In the genomic region with DNA sequence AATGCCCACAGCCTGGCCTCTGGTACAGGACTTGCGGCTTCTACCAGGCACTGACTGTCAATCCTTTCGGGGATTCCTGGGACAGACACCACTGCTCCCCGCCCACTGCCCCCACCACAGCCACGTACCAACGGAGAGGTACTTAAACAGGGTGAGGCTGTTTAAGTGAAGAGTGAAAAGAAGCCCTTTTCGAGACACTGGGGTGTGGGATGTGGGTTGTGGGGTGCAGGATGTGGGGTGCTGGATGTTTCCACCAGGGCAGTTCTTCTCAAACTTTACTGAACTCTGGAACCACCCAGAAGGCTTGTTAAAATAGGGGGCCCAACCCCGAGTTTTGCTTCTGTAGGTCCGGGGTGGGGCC, we compare ENCODE assay signal across 8 cellular contexts. TPM values are rescaled to one million over a fixed set of nuclear protein-coding genes. Genes with fewer than 3 reads are reported as not detected.
A peak's percentile ranks its signal among the peaks of the same experiment; 100 is the strongest.
DNase-seq lines count a peak whose midpoint lies in the region; ATAC-seq lines count a peak whose summit lies in the region.

No MANE protein-coding gene starts in this region.

- H3K27me3 ChIP-seq in HUES48 (ENCODE audit: control insufficient read depth, insufficient read depth, low read length): peaks cover 18% of the 10 kb centered on the region

- H3K9me3 Mint-ChIP-seq in activated T-helper 17 cell treated with anti-CD3 and anti-CD28 coated beads, Interleukin-2, amount 50 U/mL, for 72 hours: no peaks in the 10 kb centered on the region

- H3K36me3 ChIP-seq in HUES48 (ENCODE audit: control insufficient read depth, insufficient read depth, low read length): no peaks in the 10 kb centered on the region

- peak; percentile 39 to 40 for DNase-seq in stimulated activated CD8-positive, alpha-beta memory T cell treated with anti-CD3 and anti-CD28 coated beads, Interleukin-15, amount 100 ng/mL, for 4 hours (ENCODE audit: low read depth in 2 of 2)
- DNase-seq in NCI-H510A (lab: John Stamatoyannopoulos, UW): no peak
- DNase-seq in NCI-H187 treated with DMSO at 0.1 percent for 48 hours (lab: John Stamatoyannopoulos, UW): no peak
- DNase-seq in left lobe of liver (ENCODE audit: low spot score): no peak

- peak overlapping the region; percentile 61 for H3K4me3 ChIP-seq in HUES48 (ENCODE audit: low read depth, low read length)
- peak overlapping the region; percentile 49 for H3K4me3 ChIP-seq in iPS-18c (ENCODE audit: insufficient read depth, low read depth, low read length)

- no peaks in the 10 kb centered on the region for H3K27me3 Mint-ChIP-seq in activated T-helper 17 cell treated with anti-CD3 and anti-CD28 coated beads, Interleukin-2, amount 50 U/mL, for 72 hours

- no peak overlapping the region for H3K27ac ChIP-seq in HUES48 (ENCODE audit: low read depth, low read length)

- H3K27ac Mint-ChIP-seq in activated T-helper 17 cell treated with anti-CD3 and anti-CD28 coated beads, Interleukin-2, amount 50 U/mL, for 72 hours: peak overlapping the region; percentile 74

- ATAC-seq in activated T-helper 17 cell treated with anti-CD3 and anti-CD28 coated beads, Interleukin-2, amount 50 U/mL, for 72 hours (replicated peaks): peak; percentile 73
- ATAC-seq in GM19328 (IDR thresholded peaks at IDR 0.05; ENCODE audit: unreplicated experiment) (no peak), left lobe of liver (no peak)

- H3K9me3 ChIP-seq in HUES48 (ENCODE audit: control insufficient read depth, insufficient read depth, low read length): no peaks in the 10 kb centered on the region
- H3K9me3 ChIP-seq in iPS-18c (ENCODE audit: control insufficient read depth, insufficient read depth, low read length): no peaks in the 10 kb centered on the region

- H3K36me3 Mint-ChIP-seq in activated T-helper 17 cell treated with anti-CD3 and anti-CD28 coated beads, Interleukin-2, amount 50 U/mL, for 72 hours (ENCODE audit: low read depth): no peaks in the 10 kb centered on the region

- peak overlapping the region; percentile 74 for H3K4me3 Mint-ChIP-seq in activated T-helper 17 cell treated with anti-CD3 and anti-CD28 coated beads, Interleukin-2, amount 50 U/mL, for 72 hours

- H3K4me1 ChIP-seq in HUES48 (ENCODE audit: control insufficient read depth, insufficient read depth, low read length): no peaks in the 10 kb centered on the region; the same call in 1 of the 2 replicates

- H3K4me1 Mint-ChIP-seq in activated T-helper 17 cell treated with anti-CD3 and anti-CD28 coated beads, Interleukin-2, amount 50 U/mL, for 72 hours: peaks cover 33% of the 10 kb centered on the region

- no peak overlapping the region for H3K9ac ChIP-seq in HUES48 (ENCODE audit: low read depth, low read length)

RNA-seq across cellular contexts. Expression of gene PRR5, which starts 34.2 kb away (rescaled TPM):
- total RNA-seq in activated T-helper 17 cell treated with anti-CD3 and anti-CD28 coated beads, Interleukin-2, amount 50 U/mL, for 72 hours: 10 to 100 TPM; 15.1 to 19.9 TPM
- total RNA-seq in left lobe of liver: 30.0 TPM

Comparison
In these comparisons a context has a peak if more than half of its experiments do, and no peak if none do; other contexts are left out.
1. DNase-seq: peak in stimulated activated CD8-positive, alpha-beta memory T cell treated with anti-CD3 and anti-CD28 coated beads, Interleukin-15, amount 100 ng/mL, for 4 hours (2 of 2); none in NCI-H510A (single experiment), NCI-H187 treated with DMSO at 0.1 percent for 48 hours (single experiment) and left lobe of liver (single experiment).